In genomic region chr13:23161176-23161825, GRCh38 we compare ENCODE assay signal across 24 cellular contexts. TPM values are rescaled to one million over a fixed set of nuclear protein-coding genes. Genes with fewer than 3 reads are reported as not detected.
DNase-seq lines count a peak whose midpoint lies in the region; ATAC-seq, FAIRE-seq and TF ChIP-seq lines count a peak whose summit lies in the region.
"Had no signal": no experiment of that assay in that cellular context is flagged by ENCODE, and none has a peak within 500 bp of the region (broad histone marks: within the 10 kb centered on the region; RNA-seq: fewer than 3 reads in every experiment).

No MANE protein-coding gene starts in this region.

- H3K4me1 ChIP-seq in IMR-90 (ENCODE audit: control insufficient read depth, insufficient read depth, low read length) (no peaks in the 10 kb centered on the region; the same call in 1 of the 2 replicates), mesendoderm (ENCODE audit: control insufficient read depth, low read depth, low read length) (no peaks in the 10 kb centered on the region)
- H3K4me1 ChIP-seq: colonic mucosa, SJSA1 had no signal

- in situ Hi-C loops in IMR-90 (cut with MboI; ENCODE audit: low sequenced_read_pairs) = loop anchor here (25.0 kb wide), 1 partner anchor 1524 kb away; no protein-coding TSS in a partner anchor

- H2BK20ac ChIP-seq in IMR-90 (ENCODE audit: low read depth, low read length) = no peak overlapping the region

- H3K27me3 ChIP-seq in IMR-90 (ENCODE audit: control insufficient read depth, insufficient read depth, low read length) (peaks cover 19% of the 10 kb centered on the region), mesendoderm (ENCODE audit: insufficient read depth, low read length, poor library complexity) (no peaks in the 10 kb centered on the region)
- H3K27me3 ChIP-seq: colonic mucosa, SJSA1, thyroid gland had no signal

- H3K4me2 ChIP-seq in IMR-90 (ENCODE audit: low read depth, low read length) (no peak overlapping the region), mesendoderm (ENCODE audit: low read length) (peak overlapping the region; percentile 77)

- no peak for ATAC-seq in IMR-90 (ENCODE audit: low read depth)
- no peak for ATAC-seq in GM21423 (IDR thresholded peaks at IDR 0.05; ENCODE audit: unreplicated experiment)
- no peak for ATAC-seq in HG02798 (IDR thresholded peaks at IDR 0.05; ENCODE audit: poor library complexity, unreplicated experiment)
- ATAC-seq: naive thymus-derived CD4-positive, alpha-beta T cell; Panc1; stimulated activated naive B cell treated with anti-CD40 and anti-IgM and Interleukin-4, amounts not matched to agents 10 μg/mL and 1 μg/mL and 100 μg/mL, for 72 hours; T-helper 17 cell had no signal

- TF ChIP-seq POLR2A in IMR-90 (IDR thresholded peaks at IDR 0.05; ENCODE audit: low read depth, low read length) = no peak

- H2BK5ac ChIP-seq in IMR-90 (ENCODE audit: low read depth, low read length, poor library complexity, severe bottlenecking) (no peak overlapping the region), mesendoderm (ENCODE audit: low read length) (no peak overlapping the region)

- intact Hi-C loops in IMR-90 (cut with micrococcal nuclease) (no loop called here), posterior vena cava (cut with DNase I) (no loop called here)

- no peak overlapping the region for H2AK9ac ChIP-seq in IMR-90 (replicated peaks; ENCODE audit: low read depth, low read length, poor library complexity)

- DNase-seq in D721Med (ENCODE audit: insufficient read length, low spot score) (no peak), IMR-90 (no peak), endothelial cell (ENCODE audit: low spot score) (no peak), mesendoderm (no peak), posterior vena cava (ENCODE audit: low spot score) (no peak), GM20000 (ENCODE audit: low spot score) (no peak)
- DNase-seq: activated CD8-positive, alpha-beta memory T cell treated with anti-CD3 and anti-CD28 coated beads, Interleukin-2, amount 50 U/mL, for 48 hours; activated effector memory CD4-positive, alpha-beta T cell treated with anti-CD3 and anti-CD28 coated beads, Interleukin-2, amount 50 U/mL, for 16 hours; colonic mucosa; GDM1; hypothalamus; kidney glomerular epithelial cell; naive thymus-derived CD4-positive, alpha-beta T cell; NCI-H1436 treated with DMSO at 0.1 percent for 48 hours; NCI-H774; stimulated activated naive B cell treated with anti-CD40 and anti-IgM and Interleukin-4, amounts not matched to agents 10 μg/mL and 1 μg/mL and 100 μg/mL, for 72 hours; T-helper 17 cell; thyroid gland; WERI-Rb-1 had no signal

- no peaks in the 10 kb centered on the region for H3K79me2 ChIP-seq in mesendoderm (ENCODE audit: control insufficient read depth, insufficient read depth, low read length)

- no peak for TF ChIP-seq RAD21 in IMR-90 (IDR thresholded peaks at IDR 0.05; ENCODE audit: low read length)

- H3K4me1 Mint-ChIP-seq in endothelial cell (ENCODE audit: unreplicated experiment) = peaks cover 9% of the 10 kb centered on the region

- no CpG with 5 or more reads among the region's 9 CpGs for WGBS in IMR-90 (ENCODE audit: extremely low coverage in 2 of 2, insufficient read length in 1 of 2), 2 experiments
- WGBS in mesendoderm (ENCODE audit: extremely low coverage, insufficient coverage, low lambda C conversion rate) = no CpG with 5 or more reads among the region's 9 CpGs

- H2AK5ac ChIP-seq in IMR-90 (ENCODE audit: low read depth, low read length) (no peak overlapping the region), mesendoderm (ENCODE audit: low read length) (no peak overlapping the region)

- H3K9me3 Mint-ChIP-seq in endothelial cell (ENCODE audit: unreplicated experiment) = no peaks in the 10 kb centered on the region
- H3K9me3 Mint-ChIP-seq: memory B cell; stimulated activated naive B cell treated with anti-CD40 and anti-IgM and Interleukin-4, amounts not matched to agents 10 μg/mL and 1 μg/mL and 100 μg/mL, for 72 hours had no signal

- H3K79me1 ChIP-seq in IMR-90 (ENCODE audit: low read depth in 1 of 2, low read length in 2 of 2) (no peaks in the 10 kb centered on the region), mesendoderm (ENCODE audit: low read length) (no peaks in the 10 kb centered on the region)

- peak overlapping the region; percentile 90 for H3K4me3 Mint-ChIP-seq in endothelial cell (ENCODE audit: unreplicated experiment)
- H3K4me3 Mint-ChIP-seq: memory B cell had no signal

- H3K18ac ChIP-seq in IMR-90 (ENCODE audit: low read depth, low read length) (no peak overlapping the region), mesendoderm (ENCODE audit: low read length) (no peak overlapping the region)

- H4K5ac ChIP-seq in IMR-90 (ENCODE audit: low read depth, low read length) (no peak overlapping the region), mesendoderm (ENCODE audit: low read length) (no peak overlapping the region)

- H3K23ac ChIP-seq in IMR-90 (ENCODE audit: low read depth, low read length) (no peak overlapping the region), mesendoderm (ENCODE audit: low read length) (no peak overlapping the region)

- H3K4me3 ChIP-seq in IMR-90 (ENCODE audit: insufficient read depth, low read depth, low read length) (no peak overlapping the region), mesendoderm (ENCODE audit: low read length) (peak overlapping the region; percentile 60)
- H3K4me3 ChIP-seq: colonic mucosa, SJSA1, thyroid gland had no signal

- no peak overlapping the region for H3K27ac ChIP-seq in IMR-90 (ENCODE audit: insufficient read depth, low read length)
- no peak overlapping the region for H3K27ac ChIP-seq in mesendoderm (ENCODE audit: low read depth, low read length)
- H3K27ac ChIP-seq: colonic mucosa, SJSA1, thyroid gland, WERI-Rb-1 had no signal

- H2BK120ac ChIP-seq in IMR-90 (ENCODE audit: low read depth, low read length) (no peak overlapping the region), mesendoderm (ENCODE audit: low read depth, low read length) (no peak overlapping the region)

- H3K14ac ChIP-seq in IMR-90 (replicated peaks; ENCODE audit: low read depth, low read length) = no peak overlapping the region

- H3K4ac ChIP-seq in IMR-90 (ENCODE audit: low read depth, low read length) (no peak overlapping the region), mesendoderm (ENCODE audit: low read depth, low read length) (no peak overlapping the region)

- CTCF ChIA-PET in IMR-90 (lab: Yijun Ruan, JAX) = interaction anchor here (1.2 kb wide), 1 partner anchor 15 kb away, joined by 3 read pairs; no protein-coding TSS in a partner anchor

- H3K9me1 ChIP-seq in IMR-90 (ENCODE audit: insufficient read depth, low read length) = no peaks in the 10 kb centered on the region

- H2AFZ ChIP-seq in IMR-90 (replicated peaks; ENCODE audit: low read length, poor library complexity) = no peak overlapping the region

- FAIRE-seq in D721Med (lab: Jason Lieb, UNC) = peak; percentile 29

- TF ChIP-seq CTCF in D721Med (IDR thresholded peaks at IDR 0.05; ENCODE audit: insufficient read depth, missing control alignments) (no peak), IMR-90 (conservative IDR thresholded peaks at IDR 0.05; ENCODE audit: low read depth, low read length) (no peak), endothelial cell (IDR thresholded peaks at IDR 0.05; ENCODE audit: unreplicated experiment) (no peak), GM20000 (IDR thresholded peaks at IDR 0.05; ENCODE audit: extremely low read depth, missing control alignments) (no peak)

- H2BK15ac ChIP-seq in IMR-90 (ENCODE audit: low read depth, low read length) = no peak overlapping the region
- H2BK15ac ChIP-seq in mesendoderm (replicated peaks; ENCODE audit: low read depth) = no peak overlapping the region

- no peaks in the 10 kb centered on the region for H3K36me3 ChIP-seq in IMR-90 (ENCODE audit: control insufficient read depth, insufficient read depth, low read length)
- H3K36me3 ChIP-seq in mesendoderm (ENCODE audit: control insufficient read depth, insufficient read depth, low read length) = no peaks in the 10 kb centered on the region
- H3K36me3 ChIP-seq: colonic mucosa, SJSA1, thyroid gland, WERI-Rb-1 had no signal

- POLR2A ChIA-PET in IMR-90 (lab: Charles Lee; ENCODE audit: unreplicated experiment) = no interaction called here

- peaks cover 3% of the 10 kb centered on the region for H3K36me3 Mint-ChIP-seq in endothelial cell (ENCODE audit: low read depth, unreplicated experiment)
- H3K36me3 Mint-ChIP-seq: memory B cell had no signal

- no peak overlapping the region for H3K27ac Mint-ChIP-seq in endothelial cell (ENCODE audit: unreplicated experiment)
- H3K27ac Mint-ChIP-seq: memory B cell; naive thymus-derived CD4-positive, alpha-beta T cell; stimulated activated naive B cell treated with anti-CD40 and anti-IgM and Interleukin-4, amounts not matched to agents 10 μg/mL and 1 μg/mL and 100 μg/mL, for 72 hours; T-helper 17 cell had no signal

- H3K9ac ChIP-seq in IMR-90 (ENCODE audit: low read depth, low read length) (no peak overlapping the region), mesendoderm (ENCODE audit: low read length) (peak overlapping the region; percentile 83)

- H3K56ac ChIP-seq in IMR-90 (ENCODE audit: extremely low read depth, insufficient read depth, low read length) (no peak overlapping the region), mesendoderm (ENCODE audit: low read length) (peak overlapping the region; percentile 89)

- no peaks in the 10 kb centered on the region for H4K20me1 ChIP-seq in IMR-90 (ENCODE audit: insufficient read depth, low read length)

- H4K8ac ChIP-seq in IMR-90 (ENCODE audit: low read depth in 2 of 2, low read length in 2 of 2) = no peak overlapping the region
- H4K8ac ChIP-seq in mesendoderm (ENCODE audit: low read depth, low read length) = no peak overlapping the region

- peaks cover 7% of the 10 kb centered on the region for H3K27me3 Mint-ChIP-seq in endothelial cell (ENCODE audit: unreplicated experiment)

- no TSS peak for BruUV-seq in IMR-90 (replicated peaks; lab: Mats Ljungman, UMichigan)

- H3K9me3 ChIP-seq in IMR-90 (ENCODE audit: control insufficient read depth, insufficient read depth, low read length) = no peaks in the 10 kb centered on the region
- H3K9me3 ChIP-seq: colonic mucosa, SJSA1, thyroid gland had no signal

- dilution Hi-C loops in IMR-90 (cut with HindIII; ENCODE audit: low sequenced_read_pairs, unreplicated experiment) = no loop called here

- H4K91ac ChIP-seq in IMR-90 (ENCODE audit: insufficient read depth, low read depth, low read length) = no peak overlapping the region

RNA-seq across cellular contexts. Expression of gene SGCG, which starts 19.5 kb away (rescaled TPM):
- under 0.01 TPM in 1 of 2 replicates, not detected in the other for total RNA-seq in IMR-90 (2012; rRNA removed)
- polyA plus RNA-seq in IMR-90 (2012; rRNA removed) = 0.06 TPM in 1 of 2 replicates, not detected in the other
- not detected in 2 replicates for polyA plus RNA-seq in IMR-90 (2012; cell fraction: cytosol; rRNA removed)
- 0.04 TPM in 1 of 2 replicates, not detected in the other for polyA plus RNA-seq in IMR-90 (2012; cell fraction: nucleus; rRNA removed; ENCODE audit: low replicate concordance)
- total RNA-seq in endothelial cell (ENCODE audit: unreplicated experiment) = 0.59 TPM
- 1.0 TPM for polyA plus RNA-seq in mesendoderm (2013, experiment 1 of 2)
- 1.1 TPM for polyA plus RNA-seq in mesendoderm (2013, experiment 2 of 2)
- 1 to 10 TPM; 3.9 to 6.9 TPM for total RNA-seq in posterior vena cava
- total RNA-seq: naive thymus-derived CD4-positive, alpha-beta T cell; SJSA1; T-helper 17 cell had no signal
- polyA plus RNA-seq: naive thymus-derived CD4-positive, alpha-beta T cell had no signal
